In the genomic region with DNA sequence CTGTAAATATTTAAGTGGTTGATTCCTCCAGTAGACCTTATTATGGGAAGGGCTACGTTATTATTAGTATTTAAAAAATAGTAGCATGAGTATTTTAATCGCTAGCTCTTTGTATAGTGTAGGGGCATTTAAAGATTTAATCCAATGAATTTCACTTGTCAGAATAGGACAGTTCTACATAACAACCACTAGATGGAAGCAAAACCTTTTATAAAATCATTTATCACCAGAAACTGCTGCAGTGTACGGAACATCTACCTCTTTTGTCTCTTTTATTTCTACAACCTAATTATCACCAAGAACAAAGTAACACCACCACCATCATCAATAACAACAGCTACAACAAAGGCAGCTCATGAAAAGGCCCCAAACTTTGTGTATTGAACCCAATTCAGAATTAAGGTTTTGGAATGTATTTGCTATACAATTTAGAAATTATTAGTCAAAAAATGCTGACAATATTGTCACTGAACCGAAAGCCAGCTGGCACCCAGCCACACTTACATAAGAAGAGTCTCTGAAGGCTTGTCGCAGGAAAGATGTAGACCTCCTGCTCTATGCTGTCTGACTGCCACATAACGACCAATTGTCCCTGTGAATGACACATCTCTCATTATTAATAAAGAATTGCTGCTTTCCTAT, we compare ENCODE assay signal across 1 cellular context.
TF ChIP-seq lines count a peak whose summit lies in the region.

No MANE protein-coding gene starts in this region.

TF ChIP-seq in WTC11, 78 proteins besides CTCF, POLR2A, EP300 and RAD21 (continued from another document):
- TF ChIP-seq, protein P1, sequence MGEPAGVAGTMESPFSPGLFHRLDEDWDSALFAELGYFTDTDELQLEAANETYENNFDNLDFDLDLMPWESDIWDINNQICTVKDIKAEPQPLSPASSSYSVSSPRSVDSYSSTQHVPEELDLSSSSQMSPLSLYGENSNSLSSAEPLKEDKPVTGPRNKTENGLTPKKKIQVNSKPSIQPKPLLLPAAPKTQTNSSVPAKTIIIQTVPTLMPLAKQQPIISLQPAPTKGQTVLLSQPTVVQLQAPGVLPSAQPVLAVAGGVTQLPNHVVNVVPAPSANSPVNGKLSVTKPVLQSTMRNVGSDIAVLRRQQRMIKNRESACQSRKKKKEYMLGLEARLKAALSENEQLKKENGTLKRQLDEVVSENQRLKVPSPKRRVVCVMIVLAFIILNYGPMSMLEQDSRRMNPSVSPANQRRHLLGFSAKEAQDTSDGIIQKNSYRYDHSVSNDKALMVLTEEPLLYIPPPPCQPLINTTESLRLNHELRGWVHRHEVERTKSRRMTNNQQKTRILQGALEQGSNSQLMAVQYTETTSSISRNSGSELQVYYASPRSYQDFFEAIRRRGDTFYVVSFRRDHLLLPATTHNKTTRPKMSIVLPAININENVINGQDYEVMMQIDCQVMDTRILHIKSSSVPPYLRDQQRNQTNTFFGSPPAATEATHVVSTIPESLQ (CRISPR knock-in tag; IDR thresholded peaks at IDR 0.05): no peak
- no peak for TF ChIP-seq ELF4 (CRISPR knock-in tag; IDR thresholded peaks at IDR 0.05; ENCODE audit: low read depth)
- TF ChIP-seq RELA (CRISPR knock-in tag; IDR thresholded peaks at IDR 0.05; ENCODE audit: borderline replicate concordance): no peak
- no peak for TF ChIP-seq CREM (CRISPR knock-in tag; IDR thresholded peaks at IDR 0.05)
- no peak for TF ChIP-seq JAZF1 (CRISPR knock-in tag; IDR thresholded peaks at IDR 0.05)
- TF ChIP-seq, protein P2, sequence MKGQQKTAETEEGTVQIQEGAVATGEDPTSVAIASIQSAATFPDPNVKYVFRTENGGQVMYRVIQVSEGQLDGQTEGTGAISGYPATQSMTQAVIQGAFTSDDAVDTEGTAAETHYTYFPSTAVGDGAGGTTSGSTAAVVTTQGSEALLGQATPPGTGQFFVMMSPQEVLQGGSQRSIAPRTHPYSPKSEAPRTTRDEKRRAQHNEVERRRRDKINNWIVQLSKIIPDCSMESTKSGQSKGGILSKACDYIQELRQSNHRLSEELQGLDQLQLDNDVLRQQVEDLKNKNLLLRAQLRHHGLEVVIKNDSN (CRISPR knock-in tag; IDR thresholded peaks at IDR 0.05): no peak
- TF ChIP-seq ETV6 (CRISPR knock-in tag; IDR thresholded peaks at IDR 0.05): no peak
- TF ChIP-seq KAT7 (CRISPR knock-in tag; IDR thresholded peaks at IDR 0.05; ENCODE audit: borderline replicate concordance): no peak
- no peak for TF ChIP-seq FOXK1 (CRISPR knock-in tag; IDR thresholded peaks at IDR 0.05)
- no peak for TF ChIP-seq GRHL2 (CRISPR knock-in tag; IDR thresholded peaks at IDR 0.05; ENCODE audit: insufficient replicate concordance, severe bottlenecking)
- no peak for TF ChIP-seq SMAD3 (CRISPR knock-in tag; IDR thresholded peaks at IDR 0.05; ENCODE audit: borderline replicate concordance)
- TF ChIP-seq FOXP1 (CRISPR knock-in tag; IDR thresholded peaks at IDR 0.05; ENCODE audit: borderline replicate concordance): no peak
